ENCODE assay signal across 26 cellular contexts in genomic region chr1:38741341-38741740, GRCh38.
DNase-seq lines count a peak whose midpoint lies in the region; ATAC-seq, FAIRE-seq and TF ChIP-seq lines count a peak whose summit lies in the region.
"Had no signal": no experiment of that assay in that cellular context is flagged by ENCODE, and none has a peak within 500 bp of the region (broad histone marks: within the 10 kb centered on the region; RNA-seq: fewer than 3 reads in every experiment).

No MANE protein-coding gene starts in this region.

- no peak overlapping the region for H3K9ac ChIP-seq in kidney (ENCODE audit: low read length in 2 of 2)
- H3K9ac ChIP-seq: BLaER1 treated with 17β-estradiol and CSF1 and Interleukin-3, amounts not matched to agents 10 nM and 100 nM; KMS-11 had no signal

- POLR2A ChIA-PET in activated CD8-positive, alpha-beta T cell treated with anti-CD3 and anti-CD28 coated beads, Interleukin-2, amount 10 ng/mL, durations not matched to agents 7 days and 5 days (lab: Charles Lee), result no interaction called here

- no peak for FAIRE-seq in kidney (lab: Jason Lieb, UNC)
- FAIRE-seq: A204.1, G401.6 had no signal

- H3K27me3 ChIP-seq in right cardiac atrium (ENCODE audit: control insufficient read depth, insufficient read depth) (no peaks in the 10 kb centered on the region), MG63 (no peaks in the 10 kb centered on the region)
- H3K27me3 ChIP-seq: BLaER1 treated with 17β-estradiol and CSF1 and Interleukin-3, amounts not matched to agents 10 nM and 100 nM; left lung; spleen; upper lobe of right lung had no signal

- peak; percentile 68 to 71 for ATAC-seq in right cardiac atrium
- ATAC-seq in activated CD8-positive, alpha-beta T cell treated with anti-CD3 and anti-CD28 coated beads, Interleukin-2, amount 10 ng/mL, durations not matched to agents 7 days and 5 days, result no peak
- ATAC-seq: esophagus mucosa, left lung, mucosa of descending colon, upper lobe of right lung had no signal

- H3K36me3 ChIP-seq in kidney (ENCODE audit: control insufficient read depth in 1 of 2, insufficient read depth in 2 of 2, low read length in 2 of 2) (no peaks in the 10 kb centered on the region), MG63 (no peaks in the 10 kb centered on the region)
- H3K36me3 ChIP-seq: BLaER1 treated with 17β-estradiol and CSF1 and Interleukin-3, amounts not matched to agents 10 nM and 100 nM; left lung; neutrophil; spleen; upper lobe of right lung had no signal

- peak; percentile 45 to 79 (median 72) for DNase-seq in right cardiac atrium
- DNase-seq in cardiac septum (ENCODE audit: low spot score), result no peak
- DNase-seq in choroid plexus epithelial cell (ENCODE audit: low read depth), result peak; percentile 30
- peak; percentile 86 for DNase-seq in kidney
- no peak for DNase-seq in stimulated activated CD4-positive, alpha-beta T cell treated with anti-CD3 and anti-CD28 coated beads, Interleukin-1b, Interleukin-23, amount 100 ng/mL, for 48 hours
- DNase-seq in stimulated activated naive CD4-positive, alpha-beta T cell (lab: John Stamatoyannopoulos, UW), result no peak
- DNase-seq in MG63, result no peak
- no peak for DNase-seq in activated CD8-positive, alpha-beta T cell treated with anti-CD3 and anti-CD28 coated beads, Interleukin-2, amount 10 ng/mL, durations not matched to agents 7 days and 5 days
- DNase-seq: activated CD4-positive, alpha-beta T cell treated with anti-CD3 and anti-CD28 coated beads, Interleukin-2, amount 50 U/mL, for 1 hour; activated CD8-positive, alpha-beta memory T cell treated with anti-CD3 and anti-CD28 coated beads, Interleukin-2, amount 50 U/mL, for 4 hours; central memory CD4-positive, alpha-beta T cell; left lung; mucosa of descending colon; NCI-H187 treated with DMSO at 0.1 percent for 48 hours; NCI-H2227 treated with DMSO at 0.1 percent for 48 hours; NCI-H82; SHP77 treated with DMSO at 0.1 percent for 48 hours; spleen; T-helper 1 cell; upper lobe of right lung had no signal

- 61% methylated on average over 9 of the region's 9 CpGs for WGBS in right cardiac atrium

- peaks cover 7% of the 10 kb centered on the region for H3K4me1 ChIP-seq in right cardiac atrium (ENCODE audit: control insufficient read depth, insufficient read depth, low read length)
- H3K4me1 ChIP-seq in kidney (ENCODE audit: control insufficient read depth in 1 of 2, insufficient read depth in 1 of 2, low read depth in 1 of 2, low read length in 2 of 2), result no peaks in the 10 kb centered on the region
- H3K4me1 ChIP-seq: left lung, spleen, upper lobe of right lung had no signal

- H3K9me3 Mint-ChIP-seq in activated CD8-positive, alpha-beta T cell treated with anti-CD3 and anti-CD28 coated beads, Interleukin-2, amount 10 ng/mL, durations not matched to agents 7 days and 5 days (ENCODE audit: insufficient read depth), result no peaks in the 10 kb centered on the region

- no peak for TF ChIP-seq CTCF in choroid plexus epithelial cell (conservative IDR thresholded peaks at IDR 0.05; ENCODE audit: low read depth, low read length)
- no peak for TF ChIP-seq CTCF in kidney (IDR thresholded peaks at IDR 0.05; ENCODE audit: borderline replicate concordance, extremely low read depth, insufficient read depth)

- H3K27ac Mint-ChIP-seq in activated CD8-positive, alpha-beta T cell treated with anti-CD3 and anti-CD28 coated beads, Interleukin-2, amount 10 ng/mL, durations not matched to agents 7 days and 5 days, result no peak overlapping the region

- H3K27ac ChIP-seq in right cardiac atrium (ENCODE audit: low read length) (no peak overlapping the region), kidney (ENCODE audit: low read depth in 2 of 2, low read length in 2 of 2) (no peak overlapping the region)
- H3K27ac ChIP-seq: BLaER1 treated with 17β-estradiol and CSF1 and Interleukin-3, amounts not matched to agents 10 nM and 100 nM; KMS-11; left lung; neutrophil; upper lobe of right lung had no signal

- H3K4me1 Mint-ChIP-seq in activated CD8-positive, alpha-beta T cell treated with anti-CD3 and anti-CD28 coated beads, Interleukin-2, amount 10 ng/mL, durations not matched to agents 7 days and 5 days (ENCODE audit: low read depth), result no peaks in the 10 kb centered on the region

- no peak overlapping the region for H3K4me3 Mint-ChIP-seq in activated CD8-positive, alpha-beta T cell treated with anti-CD3 and anti-CD28 coated beads, Interleukin-2, amount 10 ng/mL, durations not matched to agents 7 days and 5 days

- no peaks in the 10 kb centered on the region for H3K9me3 ChIP-seq in right cardiac atrium (ENCODE audit: control insufficient read depth, low read length)
- H3K9me3 ChIP-seq in kidney (ENCODE audit: control insufficient read depth in 1 of 2, low read length in 2 of 2), result no peaks in the 10 kb centered on the region
- H3K9me3 ChIP-seq in MG63, result no peaks in the 10 kb centered on the region
- H3K9me3 ChIP-seq: BLaER1 treated with 17β-estradiol and CSF1 and Interleukin-3, amounts not matched to agents 10 nM and 100 nM; left lung; mucosa of descending colon; neutrophil; spleen; upper lobe of right lung had no signal

- H3K36me3 Mint-ChIP-seq in activated CD8-positive, alpha-beta T cell treated with anti-CD3 and anti-CD28 coated beads, Interleukin-2, amount 10 ng/mL, durations not matched to agents 7 days and 5 days (ENCODE audit: low read depth), result no peaks in the 10 kb centered on the region

- H3K4me3 ChIP-seq in right cardiac atrium (ENCODE audit: low read length) (no peak overlapping the region), choroid plexus epithelial cell (ENCODE audit: low read depth, low read length) (no peak overlapping the region), kidney (ENCODE audit: low read length in 2 of 2) (no peak overlapping the region), MG63 (no peak overlapping the region)
- H3K4me3 ChIP-seq: BLaER1 treated with 17β-estradiol and CSF1 and Interleukin-3, amounts not matched to agents 10 nM and 100 nM; left lung; mucosa of descending colon; spleen; upper lobe of right lung had no signal

- CTCF ChIA-PET in activated CD8-positive, alpha-beta T cell treated with anti-CD3 and anti-CD28 coated beads, Interleukin-2, amount 10 ng/mL, durations not matched to agents 7 days and 5 days (lab: Charles Lee), result no interaction called here

- H3K27me3 Mint-ChIP-seq in activated CD8-positive, alpha-beta T cell treated with anti-CD3 and anti-CD28 coated beads, Interleukin-2, amount 10 ng/mL, durations not matched to agents 7 days and 5 days (ENCODE audit: low read depth), result peaks cover 6% of the 10 kb centered on the region

- intact Hi-C loops in right cardiac atrium (cut with DNase I), result no loop called here
- intact Hi-C loops in cardiac septum (cut with DNase I), result no loop called here
- intact Hi-C loops in kidney (cut with DNase I), result no loop called here

Comparison
In these comparisons a context has a peak if more than half of its experiments do, and no peak if none do; other contexts are left out.
1. DNase-seq: peak in right cardiac atrium (3 of 3), choroid plexus epithelial cell (single experiment) and kidney (single experiment); none in cardiac septum (single experiment), stimulated activated CD4-positive, alpha-beta T cell treated with anti-CD3 and anti-CD28 coated beads, Interleukin-1b, Interleukin-23, amount 100 ng/mL, for 48 hours (single experiment), stimulated activated naive CD4-positive, alpha-beta T cell (0 of 6), MG63 (single experiment) and activated CD8-positive, alpha-beta T cell treated with anti-CD3 and anti-CD28 coated beads, Interleukin-2, amount 10 ng/mL, durations not matched to agents 7 days and 5 days (single experiment).